In the genomic region with DNA sequence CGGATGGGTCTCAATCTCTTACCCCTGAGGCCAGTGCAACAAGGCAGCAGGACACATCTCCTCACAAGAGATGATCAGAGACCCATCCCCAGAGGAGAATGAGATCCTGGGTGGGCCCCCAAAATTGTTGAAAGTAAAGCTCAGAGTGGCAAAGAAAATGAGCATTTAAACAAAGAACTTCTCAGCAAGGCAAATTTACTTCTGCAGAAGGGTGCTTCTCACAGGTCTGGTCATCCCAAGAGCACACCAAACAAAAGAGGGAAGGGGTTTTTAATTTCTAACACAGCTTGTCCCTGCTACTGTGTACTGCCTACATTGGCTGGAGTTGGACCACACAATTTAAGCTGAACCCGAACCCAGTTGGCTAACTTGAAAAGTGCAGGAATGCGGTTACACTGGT, we compare ENCODE assay signal across 19 cellular contexts.
"Had no signal": no experiment of that assay in that cellular context is flagged by ENCODE, and none has a peak within 500 bp of the region (broad histone marks: within the 10 kb centered on the region; RNA-seq: fewer than 3 reads in every experiment).

No MANE protein-coding gene starts in this region.

- FAIRE-seq: pancreas had no signal

- H3K4me1 ChIP-seq: adrenal gland, ascending aorta, colonic mucosa, esophagus muscularis mucosa, heart left ventricle, pancreas, psoas muscle, right atrium auricular region, thyroid gland had no signal

- H3K9me3 ChIP-seq: colonic mucosa, pancreas, psoas muscle, thyroid gland had no signal

- DNase-seq: activated T-cell treated with anti-CD3 and anti-CD28 coated beads, Interleukin-2, amount 50 U/mL, for 1 hour; adrenal gland; colonic mucosa; dorsolateral prefrontal cortex; effector memory CD8-positive, alpha-beta T cell; heart left ventricle; left ventricle myocardium superior; pancreas; psoas muscle; stimulated activated CD4-positive, alpha-beta T cell treated with anti-CD3 and anti-CD28 coated beads, Interleukin-4, amount 100 ng/mL, for 24 hours; stimulated activated naive CD8-positive, alpha-beta T cell treated with anti-CD3 and anti-CD28 coated beads, Interleukin-15, Interleukin-2, amounts not matched to agents 100 U/mL and 50 U/mL, for 24 hours; substantia nigra; T1000; thyroid gland had no signal

- H3K27ac ChIP-seq: adrenal gland, ascending aorta, colonic mucosa, dorsolateral prefrontal cortex, esophagus muscularis mucosa, heart left ventricle, pancreas, psoas muscle, right atrium auricular region, thyroid gland had no signal

- ATAC-seq: effector memory CD8-positive, alpha-beta T cell; heart left ventricle; left ventricle myocardium superior; natural killer cell treated with Interleukin-12 subunit alpha and Interleukin-12 subunit beta and Interleukin-15 and Interleukin-18, amount 100 ng/mL, for 72 hours; pancreas; psoas muscle; stimulated activated naive CD8-positive, alpha-beta T cell treated with anti-CD3 and anti-CD28 coated beads, Interleukin-15, Interleukin-2, amounts not matched to agents 100 U/mL and 50 U/mL, for 24 hours; WTC11 had no signal

- H3K27me3 ChIP-seq: adrenal gland, ascending aorta, colonic mucosa, dorsolateral prefrontal cortex, esophagus muscularis mucosa, heart left ventricle, pancreas, right atrium auricular region, thyroid gland had no signal

- H3K4me3 ChIP-seq: adrenal gland, ascending aorta, colonic mucosa, dorsolateral prefrontal cortex, esophagus muscularis mucosa, heart left ventricle, pancreas, psoas muscle, right atrium auricular region, thyroid gland had no signal

- H3K36me3 ChIP-seq: adrenal gland, ascending aorta, colonic mucosa, esophagus muscularis mucosa, heart left ventricle, pancreas, right atrium auricular region, thyroid gland had no signal
